In the genomic region with DNA sequence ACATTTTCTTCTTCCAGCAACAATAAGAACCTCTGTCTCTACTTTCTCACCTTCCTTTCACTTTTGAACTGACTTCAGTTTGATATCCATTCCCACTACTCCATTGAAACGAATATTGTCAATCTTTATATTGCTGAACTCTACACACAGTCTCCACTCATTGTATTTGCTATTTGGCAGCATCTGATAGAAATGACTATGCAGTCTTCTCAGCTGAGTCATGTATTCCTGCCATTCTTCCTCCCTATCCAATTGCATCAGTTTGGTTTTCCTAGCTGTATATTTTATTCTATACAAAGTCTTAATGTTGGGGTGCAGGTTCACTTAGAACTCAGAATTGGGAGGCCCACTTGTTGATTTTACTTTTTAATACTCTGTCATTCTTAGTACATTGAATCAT, we compare ENCODE assay signal across 20 cellular contexts.
"Had no signal": no experiment of that assay in that cellular context is flagged by ENCODE, and none has a peak within 500 bp of the region (broad histone marks: within the 10 kb centered on the region; RNA-seq: fewer than 3 reads in every experiment).

No MANE protein-coding gene starts in this region.

- H3K27me3 Mint-ChIP-seq: activated B cell treated with CpG ODN at 0.5 μM for 24 hours; activated CD4-positive, alpha-beta T cell treated with anti-CD3 and anti-CD28 coated beads, Interleukin-2, amount 10 ng/mL, durations not matched to agents 24 days and 14 days; stimulated activated memory B cell treated with anti-CD40 and anti-IgM and Interleukin-4, amounts not matched to agents 10 μg/mL and 1 μg/mL and 100 μg/mL, for 72 hours had no signal

- H3K27ac ChIP-seq: dorsolateral prefrontal cortex, hepatocyte, left ventricle myocardium inferior, right atrium auricular region, tibial artery, vagina had no signal

- ATAC-seq: activated CD8-positive, alpha-beta T cell treated with anti-CD3 and anti-CD28 coated beads, Interleukin-2, amount 10 ng/mL, durations not matched to agents 7 days and 5 days; stimulated activated memory B cell treated with anti-CD40 and anti-IgM and Interleukin-4, amounts not matched to agents 10 μg/mL and 1 μg/mL and 100 μg/mL, for 72 hours had no signal

- H2AFZ ChIP-seq: hepatocyte had no signal

- H3K79me2 ChIP-seq: hepatocyte had no signal

- H3K9me3 ChIP-seq: left ventricle myocardium inferior, right atrium auricular region, tibial artery, vagina had no signal

- H3K9me3 Mint-ChIP-seq: activated CD4-positive, alpha-beta T cell treated with anti-CD3 and anti-CD28 coated beads, Interleukin-2, amount 10 ng/mL, durations not matched to agents 24 days and 14 days; endodermal cell; nephron had no signal

- FAIRE-seq: keratinocyte, TTC549 had no signal

- H3K4me1 ChIP-seq: left ventricle myocardium inferior, right atrium auricular region, tibial artery, vagina had no signal

- H3K27me3 ChIP-seq: dorsolateral prefrontal cortex, hepatocyte, right atrium auricular region, tibial artery, vagina had no signal

- H3K4me2 ChIP-seq: hepatocyte had no signal

- H3K4me1 Mint-ChIP-seq: activated B cell treated with CpG ODN at 0.5 μM for 24 hours; activated CD4-positive, alpha-beta T cell treated with anti-CD3 and anti-CD28 coated beads, Interleukin-2, amount 10 ng/mL, durations not matched to agents 24 days and 14 days; endodermal cell; stimulated activated memory B cell treated with anti-CD40 and anti-IgM and Interleukin-4, amounts not matched to agents 10 μg/mL and 1 μg/mL and 100 μg/mL, for 72 hours had no signal

- H3K27ac Mint-ChIP-seq: activated B cell treated with CpG ODN at 0.5 μM for 24 hours; activated CD4-positive, alpha-beta T cell treated with anti-CD3 and anti-CD28 coated beads, Interleukin-2, amount 10 ng/mL, durations not matched to agents 24 days and 14 days; activated CD8-positive, alpha-beta T cell treated with anti-CD3 and anti-CD28 coated beads, Interleukin-2, amount 10 ng/mL, durations not matched to agents 7 days and 5 days; endodermal cell; nephron; stimulated activated memory B cell treated with anti-CD40 and anti-IgM and Interleukin-4, amounts not matched to agents 10 μg/mL and 1 μg/mL and 100 μg/mL, for 72 hours had no signal

- H3K4me3 ChIP-seq: dorsolateral prefrontal cortex, hepatocyte, left ventricle myocardium inferior, right atrium auricular region, tibial artery, vagina had no signal

- H3K36me3 Mint-ChIP-seq: stimulated activated memory B cell treated with anti-CD40 and anti-IgM and Interleukin-4, amounts not matched to agents 10 μg/mL and 1 μg/mL and 100 μg/mL, for 72 hours had no signal

- H3K4me3 Mint-ChIP-seq: activated B cell treated with CpG ODN at 0.5 μM for 24 hours; activated CD4-positive, alpha-beta T cell treated with anti-CD3 and anti-CD28 coated beads, Interleukin-2, amount 10 ng/mL, durations not matched to agents 24 days and 14 days; activated CD8-positive, alpha-beta T cell treated with anti-CD3 and anti-CD28 coated beads, Interleukin-2, amount 10 ng/mL, durations not matched to agents 7 days and 5 days; endodermal cell; nephron; stimulated activated memory B cell treated with anti-CD40 and anti-IgM and Interleukin-4, amounts not matched to agents 10 μg/mL and 1 μg/mL and 100 μg/mL, for 72 hours had no signal

- DNase-seq: activated B cell treated with CpG ODN at 0.5 μM for 24 hours; activated CD4-positive, alpha-beta T cell treated with anti-CD3 and anti-CD28 coated beads, Interleukin-2, amount 10 ng/mL, durations not matched to agents 24 days and 14 days; activated CD8-positive, alpha-beta memory T cell treated with anti-CD3 and anti-CD28 coated beads, Interleukin-2, amount 50 U/mL, for 4 hours; activated CD8-positive, alpha-beta T cell treated with anti-CD3 and anti-CD28 coated beads, Interleukin-2, amount 10 ng/mL, durations not matched to agents 7 days and 5 days; anterior cingulate cortex; dorsolateral prefrontal cortex; endodermal cell; erythroblast; left ventricle myocardium inferior; nucleus accumbens; stimulated activated CD4-positive, alpha-beta T cell treated with anti-CD3 and anti-CD28 coated beads, Interleukin-2, amount 100 ng/mL, for 48 hours; T-helper 2 cell; tibial artery had no signal

- H3K36me3 ChIP-seq: left ventricle myocardium inferior, right atrium auricular region, tibial artery, vagina had no signal
